In genomic region chr7:116167177-116167576, GRCh38 we compare ENCODE assay signal across 10 cellular contexts. TPM values are rescaled to one million over a fixed set of nuclear protein-coding genes. Genes with fewer than 3 reads are reported as not detected.
DNase-seq lines count a peak whose midpoint lies in the region; ATAC-seq, FAIRE-seq and TF ChIP-seq lines count a peak whose summit lies in the region.
"Had no signal": no experiment of that assay in that cellular context is flagged by ENCODE, and none has a peak within 500 bp of the region (broad histone marks: within the 10 kb centered on the region; RNA-seq: fewer than 3 reads in every experiment).

No MANE protein-coding gene starts in this region.

- H3K4me3 ChIP-seq in BE2C (ENCODE audit: low read depth, low read length): no peak overlapping the region
- H3K4me3 ChIP-seq in GM12865 (ENCODE audit: low read depth, low read length): no peak overlapping the region
- H3K4me3 ChIP-seq in OCI-LY1 (ENCODE audit: low read depth, low read length, poor library complexity, severe bottlenecking): no peak overlapping the region
- no peak overlapping the region for H3K4me3 ChIP-seq in H1 (ENCODE audit: extremely low read depth in 1 of 4, insufficient read depth in 2 of 4, low read depth in 3 of 4, low read length in 4 of 4)

- H3K56ac ChIP-seq in H1 (replicated peaks; ENCODE audit: insufficient read length, low read depth, low read length): no peak overlapping the region

- 85% methylated on average over 4 of the region's 4 CpGs; no CpG with 5 or more reads in 1 of the 2 experiments for WGBS in H1 (ENCODE audit: extremely low coverage in 1 of 2, insufficient coverage in 1 of 2, insufficient read length in 1 of 2, insufficient replicate concordance in 2 of 2, low coverage in 1 of 2, low lambda C conversion rate in 2 of 2, missing lambda C conversion rate in 1 of 2), 2 experiments

- H4K8ac ChIP-seq in H1 (ENCODE audit: extremely low read depth, insufficient read depth, low read length): no peak overlapping the region

- H4K20me1 ChIP-seq in OCI-LY1 (ENCODE audit: insufficient read depth, low read length) (no peaks in the 10 kb centered on the region), H1 (replicated peaks in 1 of 2; ENCODE audit: control insufficient read depth in 1 of 2, insufficient read depth in 2 of 2, low read length in 2 of 2) (no peaks in the 10 kb centered on the region)

- no peaks in the 10 kb centered on the region for H3F3A ChIP-seq in OCI-LY1 (ENCODE audit: insufficient read depth, low read length)

- no peak overlapping the region for H3K23ac ChIP-seq in H1 (ENCODE audit: insufficient read length)

- POLR2A ChIA-PET in H1 (lab: Charles Lee; ENCODE audit: partially characterized antibody): no interaction called here

- H3K79me2 ChIP-seq in OCI-LY1 (ENCODE audit: insufficient read depth, low read length): no peaks in the 10 kb centered on the region
- H3K79me2 ChIP-seq in H1 (ENCODE audit: control insufficient read depth in 1 of 2, insufficient read depth in 2 of 2, low read length in 2 of 2): no peaks in the 10 kb centered on the region

- H3K23me2 ChIP-seq in H1 (ENCODE audit: low read depth, low read length): no peaks in the 10 kb centered on the region

- no peak for TF ChIP-seq EP300 in H1 (IDR thresholded peaks at IDR 0.05; ENCODE audit: borderline replicate concordance in 1 of 2, low read depth in 2 of 2, low read length in 2 of 2)

- H3K79me1 ChIP-seq in H1 (ENCODE audit: low read depth, low read length): no peaks in the 10 kb centered on the region

- ATAC-seq in GM21528 (IDR thresholded peaks at IDR 0.05; ENCODE audit: low FRiP score, unreplicated experiment): no peak

- no peak overlapping the region for H4K5ac ChIP-seq in H1 (ENCODE audit: insufficient read length, low read depth, low read length)

- H3K9me2 ChIP-seq in OCI-LY1 (ENCODE audit: low read depth, low read length): no peaks in the 10 kb centered on the region

- H3K14ac ChIP-seq in H1 (ENCODE audit: insufficient read length): no peak overlapping the region

- H3K27me3 ChIP-seq in BE2C (no peaks in the 10 kb centered on the region), OCI-LY1 (ENCODE audit: insufficient read depth, low read length) (no peaks in the 10 kb centered on the region; the same call in 1 of the 2 replicates), H1 (replicated peaks in 1 of 4; ENCODE audit: control insufficient read depth in 3 of 4, extremely low read depth in 1 of 4, insufficient read depth in 3 of 4, low read length in 3 of 4) (no peaks in the 10 kb centered on the region)

- H2BK12ac ChIP-seq in H1 (ENCODE audit: low read depth, low read length): no peak overlapping the region

- H2BK120ac ChIP-seq in H1 (replicated peaks; ENCODE audit: low read depth, low read length): no peak overlapping the region

- H3K9me3 ChIP-seq in BE2C: no peaks in the 10 kb centered on the region
- no peaks in the 10 kb centered on the region for H3K9me3 ChIP-seq in OCI-LY1 (ENCODE audit: low read length)
- no peaks in the 10 kb centered on the region for H3K9me3 ChIP-seq in H1 (ENCODE audit: insufficient read depth in 2 of 2, low read depth in 1 of 2, low read length in 1 of 2)

- no peak overlapping the region for H4K91ac ChIP-seq in H1 (replicated peaks; ENCODE audit: insufficient read length, low read length)

- TF ChIP-seq POLR2A in H1 (IDR thresholded peaks at IDR 0.05; ENCODE audit: control extremely low read depth in 1 of 2, low read depth in 2 of 2, low read length in 2 of 2): no peak

- no peak overlapping the region for H2BK5ac ChIP-seq in H1 (ENCODE audit: low read depth, low read length)

- H3K4ac ChIP-seq in H1 (replicated peaks; ENCODE audit: insufficient read length, low read depth, low read length): no peak overlapping the region

- no peak overlapping the region for H2BK15ac ChIP-seq in H1 (ENCODE audit: low read length)

- no peak overlapping the region for H3K18ac ChIP-seq in H1 (ENCODE audit: extremely low read depth, low read length)

- H3K4me2 ChIP-seq in OCI-LY1 (ENCODE audit: low read length): peak overlapping the region; percentile 14; the same call in 1 of the 2 replicates
- H3K4me2 ChIP-seq in H1 (ENCODE audit: insufficient read depth in 1 of 2, low read depth in 2 of 2, low read length in 2 of 2): no peak overlapping the region

- DNase-seq in BE2C (no peak), GM12865 (ENCODE audit: low read depth) (peak; percentile 40), H1 (ENCODE audit: low read depth in 1 of 2, low spot score in 2 of 2) (no peak), LoVo (ENCODE audit: low spot score) (no peak), ecto neural progenitor cell (ENCODE audit: low spot score) (no peak), NCI-H2107 (lab: John Stamatoyannopoulos, UW) (no peak)
- DNase-seq: NCI-H524 had no signal

- no peak for FAIRE-seq in H1 (lab: Jason Lieb, UNC)
- FAIRE-seq: endothelial cell of umbilical vein had no signal

- H3K36me3 ChIP-seq in BE2C (no peaks in the 10 kb centered on the region), OCI-LY1 (ENCODE audit: insufficient read depth, low read length) (no peaks in the 10 kb centered on the region), H1 (ENCODE audit: control insufficient read depth in 2 of 4, insufficient read depth in 4 of 4, low read length in 3 of 4) (no peaks in the 10 kb centered on the region)

- H3K9ac ChIP-seq in OCI-LY1 (ENCODE audit: low read length) (no peak overlapping the region), H1 (replicated peaks in 1 of 4; ENCODE audit: extremely low read depth in 1 of 4, low read depth in 3 of 4, low read length in 3 of 4) (no peak overlapping the region)

- no peak overlapping the region for H2BK20ac ChIP-seq in H1 (ENCODE audit: low read length)

- H3K4me1 ChIP-seq in BE2C (no peaks in the 10 kb centered on the region), OCI-LY1 (ENCODE audit: insufficient read depth, low read length, severe bottlenecking) (peaks cover 3% of the 10 kb centered on the region), H1 (replicated peaks in 1 of 4; ENCODE audit: control insufficient read depth in 3 of 4, insufficient read depth in 4 of 4, low read length in 3 of 4) (no peaks in the 10 kb centered on the region)

- TF ChIP-seq RAD21 in H1 (IDR thresholded peaks at IDR 0.05 in 1 of 2, conservative IDR thresholded peaks at IDR 0.05 in 1 of 2; ENCODE audit: low read depth in 2 of 2, low read length in 2 of 2): peak; percentile 6 to 22; a peak in 2 of 4 replicates

- H3K27ac ChIP-seq in OCI-LY1 (ENCODE audit: low read depth, low read length, poor library complexity, severe bottlenecking) (no peak overlapping the region), H1 (ENCODE audit: low read depth, low read length) (no peak overlapping the region)

- CTCF ChIA-PET in H1 (lab: Charles Lee; ENCODE audit: partially characterized antibody): interaction anchor here (0.8 to 2.9 kb wide), 15 partner anchors 10 to 643 kb away, joined by 3 to 14 read pairs (median 5); no protein-coding TSS in a partner anchor

- no peak overlapping the region for H2AK5ac ChIP-seq in H1 (ENCODE audit: low read depth, low read length)

- TF ChIP-seq CTCF in BE2C (IDR thresholded peaks at IDR 0.05; ENCODE audit: low read depth, low read length) (peak; percentile 39), GM12865 (IDR thresholded peaks at IDR 0.05; ENCODE audit: insufficient read depth, low read depth, low read length, missing control alignments) (peak; percentile 37), OCI-LY1 (IDR thresholded peaks at IDR 0.05; ENCODE audit: low read length) (peak; percentile 93), H1 (IDR thresholded peaks at IDR 0.05; ENCODE audit: control extremely low read depth in 1 of 3, insufficient read depth in 1 of 3, low read depth in 1 of 3, low read length in 3 of 3) (peak; percentile 14 to 58 (median 48); a peak in 3 of 4 replicates)

- H2AFZ ChIP-seq in OCI-LY1 (ENCODE audit: low read length) (no peak overlapping the region), H1 (ENCODE audit: low read length) (0 out of 2 replicates have a peak overlapping the region, but pooled peaks have one; percentile 48)

TF ChIP-seq in H1, 55 proteins besides CTCF, POLR2A, EP300 and RAD21:
- TF ChIP-seq USF2 (IDR thresholded peaks at IDR 0.05; ENCODE audit: low read length): no peak
TF ChIP-seq in H1: peak in this region for 0.

RNA-seq across cellular contexts. Expression of gene TES, which starts 43.2 kb away (rescaled TPM):
- polyA plus RNA-seq in BE2C (2012; ENCODE audit: insufficient read depth, insufficient read length, low read depth): not detected
- total RNA-seq in H1 (2021; fragmentation: NEBNext Ultra II Directional; extraction: Animal tissue kit (Norgen Biotek cat#: 25700)): 32.2 and 36.3 TPM in 2 replicates
- 11.6 and 18.2 TPM in 2 replicates for polyA plus RNA-seq in H1 (2011; rRNA removed)
- 20.8 TPM for polyA plus RNA-seq in H1 (2011; cell fraction: cytosol; rRNA removed)
- 24.1 TPM for polyA plus RNA-seq in H1 (2011; cell fraction: nucleus; rRNA removed)
- 18.6 to 20.5 TPM (median 19.9 TPM) in 4 replicates for polyA plus RNA-seq in H1 (2012, experiment 1 of 2)
- 3.6 TPM for polyA plus RNA-seq in H1 (2012, experiment 2 of 2)
- 37.5 TPM for polyA plus RNA-seq in H1 (2013, experiment 1 of 2)
- 38.6 TPM for polyA plus RNA-seq in H1 (2013, experiment 2 of 2)
- polyA minus RNA-seq in H1 (2011; rRNA and poly(A)+ RNA removed): 27.1 and 39.1 TPM in 2 replicates
- 14.5 TPM for polyA minus RNA-seq in H1 (2011; cell fraction: cytosol; rRNA and poly(A)+ RNA removed)
- polyA minus RNA-seq in H1 (2011; cell fraction: nucleus; rRNA and poly(A)+ RNA removed): 16.2 TPM

Comparison
In these comparisons a context has a peak if more than half of its experiments do, and no peak if none do; other contexts are left out.
1. CTCF ChIP-seq: peak in every context shown above with its lines; median percentile 93 in OCI-LY1; 48 in H1; 39 in BE2C; 37 in GM12865.